Comparison of ENCODE assay signal across 7 cellular contexts in the genomic region with DNA sequence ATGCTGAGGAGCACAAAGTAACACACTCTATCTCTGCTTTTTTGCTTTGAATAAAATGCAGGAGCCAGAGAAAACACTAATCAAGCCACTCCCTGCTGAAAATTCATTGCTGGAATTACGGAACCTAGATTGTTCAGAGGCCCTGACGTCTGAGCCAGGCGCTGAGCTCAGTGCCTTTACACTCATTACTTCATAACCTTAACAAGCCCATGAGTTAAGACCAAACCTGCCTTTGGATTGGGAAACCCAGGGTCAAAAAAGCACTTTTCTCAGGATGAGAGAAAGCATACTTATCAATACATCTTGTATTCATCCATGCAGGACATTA. TPM values are rescaled to one million over a fixed set of nuclear protein-coding genes. Genes with fewer than 3 reads are reported as not detected.
DNase-seq lines count a peak whose midpoint lies in the region; ATAC-seq and TF ChIP-seq lines count a peak whose summit lies in the region.

No MANE protein-coding gene starts in this region.

- H4K20me1 ChIP-seq in GM23248 (ENCODE audit: insufficient read depth) (no peaks in the 10 kb centered on the region), mammary epithelial cell (ENCODE audit: insufficient read depth, low read length) (no peaks in the 10 kb centered on the region)

- no peaks in the 10 kb centered on the region for H3K36me3 ChIP-seq in GM23248 (ENCODE audit: low read depth)
- H3K36me3 ChIP-seq in MG63, result no peaks in the 10 kb centered on the region
- no peaks in the 10 kb centered on the region for H3K36me3 ChIP-seq in mammary epithelial cell (ENCODE audit: insufficient read depth, low read length)
- H3K36me3 ChIP-seq in right lobe of liver, result no peaks in the 10 kb centered on the region
- no peaks in the 10 kb centered on the region for H3K36me3 ChIP-seq in tibial artery

- H3F3A ChIP-seq in GM23248 (ENCODE audit: insufficient read depth), result peaks cover 10% of the 10 kb centered on the region; the same call in 1 of the 2 replicates

- dilution Hi-C loops in mammary epithelial cell (cut with HindIII; ENCODE audit: low sequenced_read_pairs), result no loop called here

- peaks cover 43% of the 10 kb centered on the region for H3K79me2 ChIP-seq in GM23248 (ENCODE audit: insufficient read depth)
- H3K79me2 ChIP-seq in mammary epithelial cell (ENCODE audit: insufficient read depth, low read length), result peaks cover 46% of the 10 kb centered on the region

- DNase-seq in GM12865 (ENCODE audit: low read depth) (no peak), GM23248 (peak; percentile 77), MG63 (no peak), mammary epithelial cell (no peak), right lobe of liver (no peak), tibial artery (no peak), occipital lobe (lab: John Stamatoyannopoulos, UW) (no peak)

- H3K27ac ChIP-seq in GM23248 (peak overlapping the region; percentile 94), mammary epithelial cell (ENCODE audit: insufficient read depth, low read depth, low read length) (peak overlapping the region; percentile 87), right lobe of liver (peak overlapping the region; percentile 90 to 95 (median 94)), tibial artery (peak overlapping the region; percentile 89 to 90)

- peak; percentile 43 to 51 (median 48) for ATAC-seq in right lobe of liver

- H3K4me1 ChIP-seq in GM23248 (ENCODE audit: insufficient read depth), result peaks cover 7% of the 10 kb centered on the region; the same call in 1 of the 2 replicates
- peaks cover 25% of the 10 kb centered on the region for H3K4me1 ChIP-seq in mammary epithelial cell (ENCODE audit: insufficient read depth, low read length)
- H3K4me1 ChIP-seq in right lobe of liver, result peaks cover 0 to 13% (median 4%) of the 10 kb centered on the region in 4 donors
- H3K4me1 ChIP-seq in tibial artery, result peaks cover 0 to 22% (median 9%) of the 10 kb centered on the region in 4 donors

- intact Hi-C loops in mammary epithelial cell (cut with micrococcal nuclease) (loop anchor here (1.0 to 5.0 kb wide), 5 partner anchors 17 to 88 kb away; partner anchors contain the start of gene GALNT1), right lobe of liver (cut with DNase I) (no loop called here), tibial artery (cut with DNase I; ENCODE audit: low total_unique reads) (no loop called here)

- no peak for TF ChIP-seq POLR2A in right lobe of liver (IDR thresholded peaks at IDR 0.05)

- TF ChIP-seq CTCF in GM12865 (IDR thresholded peaks at IDR 0.05; ENCODE audit: insufficient read depth, low read depth, low read length, missing control alignments), result no peak
- TF ChIP-seq CTCF in mammary epithelial cell (conservative IDR thresholded peaks at IDR 0.05 in 1 of 2, IDR thresholded peaks at IDR 0.05 in 1 of 2; ENCODE audit: extremely low read depth in 1 of 2, insufficient read depth in 1 of 2, low read depth in 1 of 2, low read length in 2 of 2), result no peak
- TF ChIP-seq CTCF in right lobe of liver (IDR thresholded peaks at IDR 0.05), result no peak
- TF ChIP-seq CTCF in tibial artery (IDR thresholded peaks at IDR 0.05), result no peak

- CTCF ChIA-PET in mammary epithelial cell (lab: Charles Lee; ENCODE audit: low non-redundant PET), result interaction anchor here (0.9 kb wide), 1 partner anchor 777 kb away, joined by 3 read pairs; no protein-coding TSS in a partner anchor

- H3K9ac ChIP-seq in GM23248 (peak overlapping the region; percentile 90), mammary epithelial cell (ENCODE audit: insufficient read depth, low read length) (peak overlapping the region; percentile 79)

- H3K27me3 ChIP-seq in GM23248 (replicated peaks; ENCODE audit: insufficient read depth) (no peaks in the 10 kb centered on the region), MG63 (no peaks in the 10 kb centered on the region), mammary epithelial cell (ENCODE audit: insufficient read depth, low read length) (no peaks in the 10 kb centered on the region), right lobe of liver (no peaks in the 10 kb centered on the region), tibial artery (no peaks in the 10 kb centered on the region)

- in situ Hi-C loops in GM23248 (cut with MboI), result no loop called here
- in situ Hi-C loops in mammary epithelial cell (cut with MboI; ENCODE audit: low sequenced_read_pairs in 2 of 2), result no loop called here

- H3K4me3 ChIP-seq in GM12865 (ENCODE audit: low read depth, low read length) (peak overlapping the region; percentile 68), GM23248 (peak overlapping the region; percentile 96), MG63 (peak overlapping the region; percentile 69), mammary epithelial cell (replicated peaks in 1 of 3; ENCODE audit: insufficient read depth in 1 of 3, low read depth in 2 of 3, low read length in 3 of 3) (peak overlapping the region; percentile 59 to 84 (median 70)), right lobe of liver (peak overlapping the region; percentile 45 to 76 (median 70)), tibial artery (peak overlapping the region; percentile 63 to 65)

- 2 to 4% methylated on average over 3 of the region's 3 CpGs for WGBS in GM23248 (ENCODE audit: low coverage in 1 of 2, low lambda C conversion rate in 2 of 2, missing lambda C conversion rate in 2 of 2), 2 experiments
- 0% methylated on average over 3 of the region's 3 CpGs for WGBS in mammary epithelial cell (ENCODE audit: low coverage, missing lambda C conversion rate)
- WGBS in right lobe of liver (ENCODE audit: insufficient coverage, low coverage, low lambda C conversion rate, missing lambda C conversion rate), result 0% methylated on average over 3 of the region's 3 CpGs

- BruUV-seq in mammary epithelial cell (replicated peaks; lab: Mats Ljungman, UMichigan), result no TSS peak

- H2AFZ ChIP-seq in GM23248, result peak overlapping the region; percentile 97
- H2AFZ ChIP-seq in mammary epithelial cell (ENCODE audit: low read depth, low read length), result peak overlapping the region; percentile 79

- no peaks in the 10 kb centered on the region for H3K9me2 ChIP-seq in GM23248 (ENCODE audit: insufficient read depth)

- peak overlapping the region; percentile 97 for H3K4me2 ChIP-seq in GM23248 (ENCODE audit: unreplicated experiment)
- peak overlapping the region; percentile 81 for H3K4me2 ChIP-seq in mammary epithelial cell (ENCODE audit: insufficient read depth, low read depth, low read length)

- H3K9me3 ChIP-seq in GM23248 (ENCODE audit: low read depth) (no peaks in the 10 kb centered on the region), MG63 (no peaks in the 10 kb centered on the region), mammary epithelial cell (replicated peaks; ENCODE audit: insufficient read depth, low read length) (no peaks in the 10 kb centered on the region), right lobe of liver (peaks cover 0 to 2% (median 0%) of the 10 kb centered on the region in 4 donors), tibial artery (no peaks in the 10 kb centered on the region)

RNA-seq across cellular contexts. Expression of gene INO80C, which starts 0.8 kb away (rescaled TPM):
- total RNA-seq in GM23248 (2014; rRNA removed; shearing (Covaris generic)), result 0.97 and 2.3 TPM in 2 replicates
- polyA plus RNA-seq in GM23248 (2016; fragmentation: Nextera tagmentation; extraction: Ambion mirVana) (9.0 and 9.4 TPM in 2 replicates), mammary epithelial cell (42.5 TPM)
- 8.5 and 14.1 TPM in 2 replicates for total RNA-seq in MG63 (2014; rRNA removed; shearing (Covaris generic); ENCODE audit: low replicate concordance)
- total RNA-seq in mammary epithelial cell (10 to 100 TPM in 1 of 2 donors, 1 to 10 TPM in 1; 7.2 to 46.5 TPM), right lobe of liver (10 to 100 TPM in 3 of 6 experiments, 1 to 10 TPM in 3; 6.4 to 12.7 (median 9.7) TPM), occipital lobe (9.0 TPM)
- polyA minus RNA-seq in mammary epithelial cell, result 20.4 TPM
